ENCODE assay signal across 10 cellular contexts in genomic region chr14:61438497-61438859, GRCh38.
A peak's percentile ranks its signal among the peaks of the same experiment; 100 is the strongest.
DNase-seq lines count a peak whose midpoint lies in the region; ATAC-seq, FAIRE-seq and TF ChIP-seq lines count a peak whose summit lies in the region.
"Had no signal": no experiment of that assay in that cellular context is flagged by ENCODE, and none has a peak within 500 bp of the region (broad histone marks: within the 10 kb centered on the region; RNA-seq: fewer than 3 reads in every experiment).

No MANE protein-coding gene starts in this region.

- peak overlapping the region; percentile 72 for H3K4me3 Mint-ChIP-seq in CD4-positive, alpha-beta T cell
- peak overlapping the region; percentile 78 for H3K4me3 Mint-ChIP-seq in activated T-helper 1 cell treated with anti-CD3 and anti-CD28 coated beads, Interleukin-12 subunit alpha, Interleukin-12 subunit beta, Interleukin-2, Interleukin-4 antibody, amounts not matched to agents 30 ng/mL and 10 ng/mL and 1 ng/mL, durations not matched to agents 14 hours and 24 hours and 36 hours
- H3K4me3 Mint-ChIP-seq: memory B cell had no signal

- WGBS in liver = 60% methylated on average over 2 of the region's 2 CpGs
- 42 to 79% (median 59%) methylated on average over 2 of the region's 2 CpGs for WGBS in small intestine, 3 donors

- intact Hi-C loops in CD4-positive, alpha-beta T cell (cut with DNase I, micrococcal nuclease) = loop anchor here in 1 of 2 experiments (2.0 to 10.0 kb wide), 3 partner anchors 36 to 118 kb away; partner anchors contain the start of gene PRKCH
- intact Hi-C loops in activated T-helper 1 cell treated with anti-CD3 and anti-CD28 coated beads, Interleukin-12 subunit alpha, Interleukin-12 subunit beta, Interleukin-2, Interleukin-4 antibody, amounts not matched to agents 30 ng/mL and 10 ng/mL and 1 ng/mL, durations not matched to agents 14 hours and 24 hours and 36 hours (cut with micrococcal nuclease) = loop anchor here (2.0 kb wide), 1 partner anchor 16 kb away; no protein-coding TSS in a partner anchor

- no peaks in the 10 kb centered on the region for H3K27me3 Mint-ChIP-seq in CD4-positive, alpha-beta T cell
- no peaks in the 10 kb centered on the region for H3K27me3 Mint-ChIP-seq in activated T-helper 1 cell treated with anti-CD3 and anti-CD28 coated beads, Interleukin-12 subunit alpha, Interleukin-12 subunit beta, Interleukin-2, Interleukin-4 antibody, amounts not matched to agents 30 ng/mL and 10 ng/mL and 1 ng/mL, durations not matched to agents 14 hours and 24 hours and 36 hours (ENCODE audit: insufficient read depth)

- H3K4me1 ChIP-seq in liver (ENCODE audit: control insufficient read depth in 4 of 4, insufficient read depth in 4 of 4, low read length in 3 of 4) (peaks cover 5 to 13% (median 9%) of the 10 kb centered on the region in 4 donors), small intestine (ENCODE audit: control insufficient read depth in 2 of 2, insufficient read depth in 1 of 2, low read depth in 1 of 2, low read length in 1 of 2) (peaks cover 7 to 19% of the 10 kb centered on the region in 2 donors)

- CTCF ChIA-PET in CD4-positive, alpha-beta T cell (lab: Charles Lee) = interaction anchor here (1.2 kb wide), 1 partner anchor 158 kb away, joined by 3 read pairs; the partner anchor contains the start of gene TMEM30B

- no peak for ATAC-seq in CD4-positive, alpha-beta T cell (ENCODE audit: poor library complexity)
- peak; percentile 59 for ATAC-seq in GM21786 (IDR thresholded peaks at IDR 0.05; ENCODE audit: unreplicated experiment)

- H3K9me3 ChIP-seq in CD4-positive, alpha-beta T cell (ENCODE audit: control insufficient read depth, low read length) = no peaks in the 10 kb centered on the region
- no peaks in the 10 kb centered on the region for H3K9me3 ChIP-seq in liver (ENCODE audit: control insufficient read depth in 4 of 4, low read length in 3 of 4)
- no peaks in the 10 kb centered on the region for H3K9me3 ChIP-seq in small intestine (ENCODE audit: control insufficient read depth, low read depth)

- H3K9me3 Mint-ChIP-seq in CD4-positive, alpha-beta T cell = no peaks in the 10 kb centered on the region
- H3K9me3 Mint-ChIP-seq in activated T-helper 1 cell treated with anti-CD3 and anti-CD28 coated beads, Interleukin-12 subunit alpha, Interleukin-12 subunit beta, Interleukin-2, Interleukin-4 antibody, amounts not matched to agents 30 ng/mL and 10 ng/mL and 1 ng/mL, durations not matched to agents 14 hours and 24 hours and 36 hours = no peaks in the 10 kb centered on the region
- H3K9me3 Mint-ChIP-seq: memory B cell had no signal

- TF ChIP-seq CTCF in CD4-positive, alpha-beta T cell (IDR thresholded peaks at IDR 0.05) = no peak
- TF ChIP-seq CTCF in liver (IDR thresholded peaks at IDR 0.05; ENCODE audit: low read depth, low read length, missing input control) = no peak

- peaks cover 41% of the 10 kb centered on the region for H3K36me3 Mint-ChIP-seq in CD4-positive, alpha-beta T cell (ENCODE audit: low read depth)
- H3K36me3 Mint-ChIP-seq in activated T-helper 1 cell treated with anti-CD3 and anti-CD28 coated beads, Interleukin-12 subunit alpha, Interleukin-12 subunit beta, Interleukin-2, Interleukin-4 antibody, amounts not matched to agents 30 ng/mL and 10 ng/mL and 1 ng/mL, durations not matched to agents 14 hours and 24 hours and 36 hours (ENCODE audit: low read depth) = peaks cover 24% of the 10 kb centered on the region
- H3K36me3 Mint-ChIP-seq: memory B cell had no signal

- H3K27me3 ChIP-seq in CD4-positive, alpha-beta T cell (ENCODE audit: control insufficient read depth, insufficient read depth, low read length) = no peaks in the 10 kb centered on the region
- H3K27me3 ChIP-seq in liver (ENCODE audit: control insufficient read depth in 4 of 4, insufficient read depth in 4 of 4, low read length in 3 of 4) = no peaks in the 10 kb centered on the region
- H3K27me3 ChIP-seq in small intestine (ENCODE audit: control insufficient read depth in 2 of 2, insufficient read depth in 2 of 2, low read length in 2 of 2) = no peaks in the 10 kb centered on the region

- no peak for FAIRE-seq in small intestine (lab: Jason Lieb, UNC)

- POLR2A ChIA-PET in CD4-positive, alpha-beta T cell (lab: Charles Lee) = interaction anchor here (0.8 kb wide), 1 partner anchor 12 kb away, joined by 3 read pairs; no protein-coding TSS in a partner anchor

- DNase-seq in CD4-positive, alpha-beta T cell = no peak
- no peak for DNase-seq in activated T-helper 1 cell treated with anti-CD3 and anti-CD28 coated beads, Interleukin-12 subunit alpha, Interleukin-12 subunit beta, Interleukin-2, Interleukin-4 antibody, amounts not matched to agents 30 ng/mL and 10 ng/mL and 1 ng/mL, durations not matched to agents 14 hours and 24 hours and 36 hours (ENCODE audit: low spot score)
- DNase-seq in NCI-H524 (lab: John Stamatoyannopoulos, UW) (no peak), cerebellum (ENCODE audit: low spot score) (no peak), AG08396 (ENCODE audit: low spot score) (no peak), small intestine (no peak)
- DNase-seq: activated gamma-delta T cell treated with Interleukin-2 at 50 U/mL for 16 hours had no signal

- H3K27ac ChIP-seq in CD4-positive, alpha-beta T cell (ENCODE audit: low read depth, low read length) = peak overlapping the region; percentile 45
- peak overlapping the region; percentile 5 to 31 for H3K27ac ChIP-seq in liver (ENCODE audit: low read depth in 1 of 2, low read length in 2 of 2)
- H3K27ac ChIP-seq in small intestine (ENCODE audit: low read depth in 1 of 2, low read length in 1 of 2) = no peak overlapping the region

- H3K9ac ChIP-seq in liver (ENCODE audit: low read depth in 1 of 2, low read length in 2 of 2) = peak overlapping the region in 1 of 2 donors; percentile 30

- H3K36me3 ChIP-seq in liver (ENCODE audit: control insufficient read depth in 4 of 4, insufficient read depth in 3 of 4, low read depth in 1 of 4, low read length in 3 of 4) (no peaks in the 10 kb centered on the region), small intestine (ENCODE audit: control insufficient read depth in 2 of 2, insufficient read depth in 2 of 2, low read length in 2 of 2) (peaks cover 0 to 1% of the 10 kb centered on the region in 2 donors)

- H3K4me3 ChIP-seq in liver (ENCODE audit: low read depth in 1 of 3, low read length in 3 of 3) = no peak overlapping the region
- H3K4me3 ChIP-seq in small intestine (ENCODE audit: low read depth in 1 of 2, low read length in 2 of 2) = no peak overlapping the region

- peaks cover 91% of the 10 kb centered on the region for H3K4me1 Mint-ChIP-seq in CD4-positive, alpha-beta T cell (ENCODE audit: low read depth)
- H3K4me1 Mint-ChIP-seq in activated T-helper 1 cell treated with anti-CD3 and anti-CD28 coated beads, Interleukin-12 subunit alpha, Interleukin-12 subunit beta, Interleukin-2, Interleukin-4 antibody, amounts not matched to agents 30 ng/mL and 10 ng/mL and 1 ng/mL, durations not matched to agents 14 hours and 24 hours and 36 hours (ENCODE audit: low read depth) = peaks cover 80% of the 10 kb centered on the region

- H3K27ac Mint-ChIP-seq in CD4-positive, alpha-beta T cell = peak overlapping the region; percentile 83
- peak overlapping the region; percentile 83 for H3K27ac Mint-ChIP-seq in activated T-helper 1 cell treated with anti-CD3 and anti-CD28 coated beads, Interleukin-12 subunit alpha, Interleukin-12 subunit beta, Interleukin-2, Interleukin-4 antibody, amounts not matched to agents 30 ng/mL and 10 ng/mL and 1 ng/mL, durations not matched to agents 14 hours and 24 hours and 36 hours
- H3K27ac Mint-ChIP-seq: memory B cell had no signal

- no peak for TF ChIP-seq RAD21 in liver (IDR thresholded peaks at IDR 0.05)

TF ChIP-seq in liver, 16 proteins besides CTCF, POLR2A, EP300 and RAD21:
- TF ChIP-seq FOXA1 (IDR thresholded peaks at IDR 0.05) = no peak
- TF ChIP-seq GABPA (IDR thresholded peaks at IDR 0.05 in 1 of 2, conservative IDR thresholded peaks at IDR 0.05 in 1 of 2) = peak in 1 of 2 donors; percentile 29
- peak; percentile 34 for TF ChIP-seq ZBTB33 (IDR thresholded peaks at IDR 0.05)
- no peak for TF ChIP-seq TAF1 (conservative IDR thresholded peaks at IDR 0.05)
TF ChIP-seq in liver: peak in this region for 2.

Comparison
In these comparisons a context has a peak if more than half of its experiments do, and no peak if none do; other contexts are left out.
1. H3K27ac ChIP-seq: peak in CD4-positive, alpha-beta T cell (single experiment) and liver (2 of 2); none in small intestine (0 of 2).